ENCODE assay signal across 7 cellular contexts in the genomic region with DNA sequence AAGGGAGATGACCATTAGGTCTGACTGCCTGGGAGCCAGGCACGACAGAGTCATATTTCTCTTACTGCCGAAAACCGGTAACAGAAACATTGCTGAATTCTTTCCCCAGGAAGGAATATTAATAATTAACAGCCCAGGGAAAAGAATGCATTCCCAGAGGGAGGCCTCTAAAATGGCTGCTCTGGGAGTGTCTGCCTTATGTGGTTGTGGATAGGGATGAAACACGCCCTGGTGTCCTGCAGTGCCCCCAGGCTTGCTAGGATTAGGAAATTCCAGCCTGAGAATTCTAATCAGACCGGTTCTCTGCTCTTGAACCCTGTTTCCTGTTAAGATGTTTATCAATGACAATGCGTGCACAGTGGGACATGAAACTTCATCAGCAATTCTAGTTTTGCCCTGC.
"Had no signal": no experiment of that assay in that cellular context is flagged by ENCODE, and none has a peak within 500 bp of the region (broad histone marks: within the 10 kb centered on the region; RNA-seq: fewer than 3 reads in every experiment).

No MANE protein-coding gene starts in this region.

- H3K4me3 ChIP-seq: K562 had no signal

- H3K4me1 Mint-ChIP-seq: H9 had no signal

- ATAC-seq: K562 had no signal

- H3K4me3 Mint-ChIP-seq: H9 had no signal

- H3K27ac Mint-ChIP-seq: H9 had no signal

- DNase-seq: GOT3, H9, HCEC 1CT, IMR-90, Kasumi-1, KG1 had no signal
